In genomic region chr1:78232630-78233029, GRCh38 we compare ENCODE assay signal across 8 cellular contexts.
"Had no signal": no experiment of that assay in that cellular context is flagged by ENCODE, and none has a peak within 500 bp of the region (broad histone marks: within the 10 kb centered on the region; RNA-seq: fewer than 3 reads in every experiment).

No MANE protein-coding gene starts in this region.

- FAIRE-seq: H1, H54, HTR-8/SVneo had no signal

- H2AFZ ChIP-seq: GM23338 had no signal

- H3K9me3 Mint-ChIP-seq: GM23338 had no signal

- H3K27ac ChIP-seq: KMS-11 had no signal

- H3K27ac Mint-ChIP-seq: GM23338, H9 had no signal

- H3K4me3 Mint-ChIP-seq: GM23338, H9 had no signal

- H3K4me2 ChIP-seq: GM23338, KMS-11 had no signal

- DNase-seq: H9, HCEC 1CT, KBM-7 had no signal

- H3K9ac ChIP-seq: KMS-11 had no signal

- ATAC-seq: GM23338 had no signal

- H3K4me3 ChIP-seq: GM23338 had no signal
